ENCODE assay signal across 26 cellular contexts in the genomic region with DNA sequence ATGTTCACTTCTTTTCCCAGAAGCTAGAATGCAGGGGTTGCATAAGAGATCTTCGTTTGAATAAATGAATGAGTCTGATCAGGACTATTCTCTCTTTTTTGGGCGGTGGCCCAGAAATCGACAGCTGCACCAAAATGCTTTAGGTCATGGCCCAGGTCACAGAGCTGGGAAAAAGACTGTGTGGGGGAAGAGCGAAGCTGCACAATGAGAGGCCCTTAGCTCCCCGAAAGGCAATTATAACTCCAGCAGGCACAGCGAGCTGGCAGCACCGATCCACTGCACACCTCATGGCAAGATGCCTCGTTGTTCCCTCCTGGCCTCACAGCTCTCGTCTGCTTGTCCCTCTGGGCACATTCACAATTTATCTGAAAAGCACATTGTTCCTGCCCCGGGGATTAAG.
"Had no signal": no experiment of that assay in that cellular context is flagged by ENCODE, and none has a peak within 500 bp of the region (broad histone marks: within the 10 kb centered on the region; RNA-seq: fewer than 3 reads in every experiment).

No MANE protein-coding gene starts in this region.

- H3K27ac ChIP-seq: adrenal gland, esophagus squamous epithelium, neutrophil, pancreas, right lobe of liver, spleen, thoracic aorta, upper lobe of right lung had no signal

- H3K27ac Mint-ChIP-seq: activated CD4-positive, alpha-beta T cell treated with anti-CD3 and anti-CD28 coated beads, Interleukin-2, amount 10 ng/mL, durations not matched to agents 24 days and 14 days; activated naive CD4-positive, alpha-beta T cell treated with anti-CD3 and anti-CD28 coated beads, Interleukin-2, amount 50 U/mL, for 72 hours; activated T-cell treated with anti-CD3 and anti-CD28 coated beads, Interleukin-2, amount 50 U/mL, for 72 hours; naive thymus-derived CD8-positive, alpha-beta T cell; stimulated activated memory B cell treated with anti-CD40 and anti-IgM and Interleukin-4, amounts not matched to agents 10 μg/mL and 1 μg/mL and 100 μg/mL, for 72 hours had no signal

- H3K36me3 ChIP-seq: adrenal gland, esophagus squamous epithelium, neutrophil, pancreas, right lobe of liver, spleen, thoracic aorta, upper lobe of right lung had no signal

- H3K36me3 Mint-ChIP-seq: stimulated activated memory B cell treated with anti-CD40 and anti-IgM and Interleukin-4, amounts not matched to agents 10 μg/mL and 1 μg/mL and 100 μg/mL, for 72 hours had no signal

- H3K4me1 ChIP-seq: adrenal gland, pancreas, right lobe of liver, spleen, upper lobe of right lung had no signal

- H3K9me3 ChIP-seq: adrenal gland, esophagus squamous epithelium, mucosa of descending colon, neutrophil, pancreas, right lobe of liver, thoracic aorta, upper lobe of right lung had no signal

- H3K4me1 Mint-ChIP-seq: activated CD4-positive, alpha-beta T cell treated with anti-CD3 and anti-CD28 coated beads, Interleukin-2, amount 10 ng/mL, durations not matched to agents 24 days and 14 days; stimulated activated memory B cell treated with anti-CD40 and anti-IgM and Interleukin-4, amounts not matched to agents 10 μg/mL and 1 μg/mL and 100 μg/mL, for 72 hours had no signal

- H3K9me3 Mint-ChIP-seq: activated CD4-positive, alpha-beta T cell treated with anti-CD3 and anti-CD28 coated beads, Interleukin-2, amount 10 ng/mL, durations not matched to agents 24 days and 14 days; stimulated activated memory B cell treated with anti-CD40 and anti-IgM and Interleukin-4, amounts not matched to agents 10 μg/mL and 1 μg/mL and 100 μg/mL, for 72 hours had no signal

- H3K4me3 ChIP-seq: adrenal gland, esophagus squamous epithelium, mucosa of descending colon, pancreas, right lobe of liver, spleen, thoracic aorta, upper lobe of right lung had no signal

- H3K4me3 Mint-ChIP-seq: activated CD4-positive, alpha-beta T cell treated with anti-CD3 and anti-CD28 coated beads, Interleukin-2, amount 10 ng/mL, durations not matched to agents 24 days and 14 days; activated T-cell treated with anti-CD3 and anti-CD28 coated beads, Interleukin-2, amount 50 U/mL, for 72 hours; naive thymus-derived CD8-positive, alpha-beta T cell; stimulated activated memory B cell treated with anti-CD40 and anti-IgM and Interleukin-4, amounts not matched to agents 10 μg/mL and 1 μg/mL and 100 μg/mL, for 72 hours had no signal

- H3K27me3 ChIP-seq: adrenal gland, pancreas, right lobe of liver, upper lobe of right lung had no signal

- DNase-seq: activated CD4-positive, alpha-beta T cell treated with anti-CD3 and anti-CD28 coated beads, Interleukin-2, amount 10 ng/mL, durations not matched to agents 24 days and 14 days; activated CD4-positive, CD25-positive, alpha-beta regulatory T cell; activated CD8-positive, alpha-beta memory T cell treated with anti-CD3 and anti-CD28 coated beads for 24 hours; activated gamma-delta T cell treated with Interleukin-2 at 50 U/mL for 16 hours; activated T-cell treated with anti-CD3 and anti-CD28 coated beads, Interleukin-2, amount 50 U/mL, for 72 hours; adrenal gland; dermis blood vessel endothelial cell; effector memory CD4-positive, alpha-beta T cell; esophagus squamous epithelium; foreskin fibroblast; glutamatergic neuron; hippocampal formation; left cardiac atrium; mesenchymal stem cell; mucosa of descending colon; naive thymus-derived CD8-positive, alpha-beta T cell; pancreas; right lobe of liver; spleen; stimulated activated CD4-positive, alpha-beta T cell treated with anti-CD3 and anti-CD28 coated beads, Interleukin-4, amount 100 ng/mL, for 4 hours; T-helper 9 cell; upper lobe of right lung had no signal

- ATAC-seq: activated naive CD4-positive, alpha-beta T cell treated with anti-CD3 and anti-CD28 coated beads, Interleukin-2, amount 50 U/mL, for 72 hours; activated T-cell treated with anti-CD3 and anti-CD28 coated beads, Interleukin-2, amount 50 U/mL, for 72 hours; left cardiac atrium; mucosa of descending colon; naive thymus-derived CD8-positive, alpha-beta T cell; pancreas; right lobe of liver; stimulated activated memory B cell treated with anti-CD40 and anti-IgM and Interleukin-4, amounts not matched to agents 10 μg/mL and 1 μg/mL and 100 μg/mL, for 72 hours had no signal
